Comparison of ENCODE assay signal across 26 cellular contexts in genomic region chr5:77225531-77225930, GRCh38. TPM values are rescaled to one million over a fixed set of nuclear protein-coding genes. Genes with fewer than 3 reads are reported as not detected.
"Had no signal": no experiment of that assay in that cellular context is flagged by ENCODE, and none has a peak within 500 bp of the region (broad histone marks: within the 10 kb centered on the region; RNA-seq: fewer than 3 reads in every experiment).

No MANE protein-coding gene starts in this region.

- H3K9ac ChIP-seq: neural progenitor cell had no signal

- H3K27ac ChIP-seq: heart right ventricle, hepatocyte, left ventricle myocardium inferior, neural progenitor cell, neutrophil, ovary, right lobe of liver, stomach, testis, transverse colon, uterus had no signal

- H3K9me3 ChIP-seq: heart right ventricle, left ventricle myocardium inferior, neutrophil, ovary, right atrium auricular region, right lobe of liver, testis, thyroid gland, transverse colon, uterus had no signal

- H3K4me2 ChIP-seq: hepatocyte, neural progenitor cell had no signal

- H3K27ac Mint-ChIP-seq: mesothelial cell of epicardium; naive B cell; natural killer cell; nephron progenitor cell; neural progenitor cell; stimulated activated naive B cell treated with anti-CD40 and anti-IgM and Interleukin-4, amounts not matched to agents 10 μg/mL and 1 μg/mL and 100 μg/mL, for 72 hours had no signal

- H3K27me3 Mint-ChIP-seq: progenitor cell of endocrine pancreas had no signal

- H3K79me2 ChIP-seq: hepatocyte had no signal

- H3K27me3 ChIP-seq: hepatocyte, ovary, right atrium auricular region, right lobe of liver, stomach, testis, thyroid gland, transverse colon, uterus had no signal

- H2AFZ ChIP-seq: hepatocyte, neural progenitor cell had no signal

- H3K9me3 Mint-ChIP-seq: nephron progenitor cell, neural progenitor cell had no signal

- ATAC-seq: heart right ventricle; natural killer cell; right lobe of liver; stimulated activated naive B cell treated with anti-CD40 and anti-IgM and Interleukin-4, amounts not matched to agents 10 μg/mL and 1 μg/mL and 100 μg/mL, for 72 hours; stimulated activated naive CD8-positive, alpha-beta T cell treated with anti-CD3 and anti-CD28 coated beads, Interleukin-15, Interleukin-2, amounts not matched to agents 100 U/mL and 50 U/mL, for 24 hours had no signal

- H3K36me3 Mint-ChIP-seq: mesothelial cell of epicardium, naive B cell, natural killer cell, neural progenitor cell had no signal

- H3K4me1 Mint-ChIP-seq: naive B cell, natural killer cell, nephron progenitor cell, neural progenitor cell had no signal

- DNase-seq: heart right ventricle; left ventricle myocardium inferior; naive B cell; natural killer cell; nephron progenitor cell; ovary; right lobe of liver; stimulated activated CD4-positive, alpha-beta T cell treated with anti-CD3 and anti-CD28 coated beads, Interleukin-12 subunit alpha, Interleukin-12 subunit beta, amount 100 ng/mL, for 4 hours; stimulated activated CD4-positive, alpha-beta T cell treated with anti-CD3 and anti-CD28 coated beads, Interleukin-15, amount 100 ng/mL, for 24 hours; stimulated activated CD4-positive, alpha-beta T cell treated with anti-CD3 and anti-CD28 coated beads, Interleukin-2, amount 100 ng/mL, for 24 hours; stimulated activated CD4-positive, alpha-beta T cell treated with anti-CD3 and anti-CD28 coated beads, Interleukin-4, amount 100 ng/mL, for 1 hour; stimulated activated naive B cell treated with anti-CD40 and anti-IgM and Interleukin-4, amounts not matched to agents 10 μg/mL and 1 μg/mL and 100 μg/mL, for 72 hours; stimulated activated naive CD8-positive, alpha-beta T cell treated with anti-CD3 and anti-CD28 coated beads, Interleukin-15, Interleukin-2, amounts not matched to agents 100 U/mL and 50 U/mL, for 24 hours; stomach; testis; thyroid gland; transverse colon; uterus had no signal

- H3K36me3 ChIP-seq: heart right ventricle, left ventricle myocardium inferior, neural progenitor cell, neutrophil, ovary, right atrium auricular region, right lobe of liver, stomach, thyroid gland, transverse colon, uterus had no signal

- H3K4me3 Mint-ChIP-seq: mesothelial cell of epicardium; naive B cell; natural killer cell; nephron progenitor cell; neural progenitor cell; stimulated activated naive B cell treated with anti-CD40 and anti-IgM and Interleukin-4, amounts not matched to agents 10 μg/mL and 1 μg/mL and 100 μg/mL, for 72 hours had no signal

- H3K4me3 ChIP-seq: heart right ventricle, hepatocyte, left ventricle myocardium inferior, lung, neural progenitor cell, ovary, right atrium auricular region, right lobe of liver, stomach, testis, thyroid gland, transverse colon, uterus had no signal

- H3K4me1 ChIP-seq: left ventricle myocardium inferior, neural progenitor cell, testis, transverse colon, uterus had no signal

RNA-seq across cellular contexts. Expression of gene PDE8B, which starts 15.1 kb away (rescaled TPM):
- total RNA-seq: pulmonary artery endothelial cell had no signal
